In the genomic region with DNA sequence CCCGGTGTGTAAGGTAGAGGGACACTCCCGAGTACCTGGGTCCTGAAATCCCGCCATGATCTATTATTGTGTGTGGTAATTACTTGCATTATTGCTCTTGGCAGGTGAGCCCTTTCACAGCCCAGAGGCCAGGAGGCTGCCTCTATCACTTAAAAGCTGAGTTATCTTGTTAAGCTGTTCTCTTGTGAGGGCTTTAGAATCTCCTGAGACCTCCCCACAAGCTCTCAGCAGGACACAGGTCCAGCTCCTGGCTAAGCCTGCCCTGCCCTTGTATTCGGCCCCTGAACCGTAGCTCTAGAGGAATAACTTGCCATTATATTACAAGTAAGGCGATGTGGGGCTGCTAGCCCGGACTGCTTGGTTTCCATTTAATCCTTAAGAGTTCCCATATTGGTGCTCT, we compare ENCODE assay signal across 19 cellular contexts. TPM values are rescaled to one million over a fixed set of nuclear protein-coding genes. Genes with fewer than 3 reads are reported as not detected.
DNase-seq lines count a peak whose midpoint lies in the region; ATAC-seq and TF ChIP-seq lines count a peak whose summit lies in the region.
"Had no signal": no experiment of that assay in that cellular context is flagged by ENCODE, and none has a peak within 500 bp of the region (broad histone marks: within the 10 kb centered on the region; RNA-seq: fewer than 3 reads in every experiment).

No MANE protein-coding gene starts in this region.

- no TSS peak for BruUV-seq in HCT116 (replicated peaks; lab: Mats Ljungman, UMichigan)

- CTCF ChIA-PET in AG04450 (lab: Charles Lee): interaction anchor here (1.1 to 2.0 kb wide), 4 partner anchors 11 to 543 kb away, joined by 3 to 8 read pairs (median 4); no protein-coding TSS in a partner anchor
- CTCF ChIA-PET in HCT116 (lab: Charles Lee): no interaction called here

- H2AFZ ChIP-seq in HCT116 (ENCODE audit: low read depth, low read length, poor library complexity, severe bottlenecking): no peak overlapping the region

- H3K27me3 ChIP-seq in AG04450 (ENCODE audit: control insufficient read depth, insufficient read depth, low read length) (no peaks in the 10 kb centered on the region), HCT116 (ENCODE audit: insufficient read depth, low read length) (no peaks in the 10 kb centered on the region), WERI-Rb-1 (ENCODE audit: insufficient read depth, low read depth, severe bottlenecking) (no peaks in the 10 kb centered on the region), left lung (no peaks in the 10 kb centered on the region)
- H3K27me3 ChIP-seq: BE2C, testis had no signal

- H3K9me3 ChIP-seq in AG04450 (ENCODE audit: control insufficient read depth, insufficient read depth, low read length) (no peaks in the 10 kb centered on the region), HCT116 (ENCODE audit: control insufficient read depth in 1 of 2, insufficient read depth in 1 of 2, low read depth in 1 of 2, low read length in 2 of 2) (no peaks in the 10 kb centered on the region), WERI-Rb-1 (ENCODE audit: severe bottlenecking) (no peaks in the 10 kb centered on the region), left lung (no peaks in the 10 kb centered on the region)
- H3K9me3 ChIP-seq: BE2C, psoas muscle, testis had no signal

- no peak for DNase-seq in AG04450 (ENCODE audit: low read depth, low spot score)
- DNase-seq in HCT116 (ENCODE audit: low read depth, low spot score): no peak
- peak; percentile 65 for DNase-seq in WERI-Rb-1
- peak; percentile 45 for DNase-seq in iPS-NIHi7 (ENCODE audit: extremely low spot score)
- no peak for DNase-seq in NCI-H187 (lab: John Stamatoyannopoulos, UW)
- no peak for DNase-seq in NCI-H446 treated with DMSO at 0.1 percent for 48 hours (lab: John Stamatoyannopoulos, UW)
- DNase-seq in left lung: no peak
- no peak for DNase-seq in activated CD8-positive, alpha-beta memory T cell treated with anti-CD3 and anti-CD28 coated beads, Interleukin-2, amount 50 U/mL, for 4 hours
- DNase-seq: activated B cell treated with CpG ODN at 0.5 μM for 24 hours; BE2C; central memory CD4-positive, alpha-beta T cell; DMS79 treated with DMSO at 0.1 percent for 48 hours; kidney glomerular epithelial cell; MM.1S; NCI-H2171; psoas muscle; testis had no signal

- RAD21 ChIA-PET in HCT116 (lab: Charles Lee; ENCODE audit: low non-redundant PET in 1 of 2, low total read pairs in 2 of 2, uncharacterized antibody in 2 of 2, unreplicated experiment in 2 of 2): no interaction called here

- POLR2A ChIA-PET in AG04450 (lab: Yijun Ruan, JAX) (interaction anchor here (1.0 kb wide), 1 partner anchor 12 kb away, joined by 3 read pairs; no protein-coding TSS in a partner anchor), HCT116 (lab: Charles Lee) (no interaction called here)

- H4K20me1 ChIP-seq in HCT116 (ENCODE audit: insufficient read depth): peaks cover 34% of the 10 kb centered on the region

- TF ChIP-seq CTCF in AG04450 (IDR thresholded peaks at IDR 0.05; ENCODE audit: low read depth, low read length) (no peak), HCT116 (IDR thresholded peaks at IDR 0.05 in 2 of 3, conservative IDR thresholded peaks at IDR 0.05 in 1 of 3; ENCODE audit: borderline replicate concordance in 1 of 3, insufficient read depth in 1 of 3, low read depth in 2 of 3, low read length in 2 of 3) (no peak), WERI-Rb-1 (IDR thresholded peaks at IDR 0.05; ENCODE audit: low read depth, low read length) (no peak), left lung (IDR thresholded peaks at IDR 0.05) (no peak)

- no peak for TF ChIP-seq RAD21 in HCT116 (IDR thresholded peaks at IDR 0.05; ENCODE audit: low read depth)

- H3K79me2 ChIP-seq in HCT116 (ENCODE audit: insufficient read depth, low read length): peaks cover 100% of the 10 kb centered on the region

- H3K9me2 ChIP-seq in HCT116 (ENCODE audit: insufficient read depth): no peaks in the 10 kb centered on the region

- peaks cover 2 to 24% of the 10 kb centered on the region in 2 experiments; a peak in 2 of 4 replicates for H3K4me1 ChIP-seq in HCT116 (ENCODE audit: control insufficient read depth in 1 of 2, insufficient read depth in 2 of 2, low read length in 2 of 2)
- H3K4me1 ChIP-seq in left lung: peaks cover 3 to 34% of the 10 kb centered on the region in 2 donors
- H3K4me1 ChIP-seq: BE2C, psoas muscle, testis had no signal

- H3K9ac ChIP-seq in HCT116 (ENCODE audit: low read length): 0 out of 2 replicates have a peak overlapping the region, but pooled peaks have one; percentile 2

- H3K4me3 ChIP-seq in AG04450 (ENCODE audit: low read depth, low read length): no peak overlapping the region
- H3K4me3 ChIP-seq in HCT116 (replicated peaks in 1 of 2; ENCODE audit: low read depth in 1 of 2, low read length in 2 of 2): no peak overlapping the region
- no peak overlapping the region for H3K4me3 ChIP-seq in WERI-Rb-1 (ENCODE audit: low read depth, low read length)
- no peak overlapping the region for H3K4me3 ChIP-seq in left lung
- H3K4me3 ChIP-seq: psoas muscle, testis had no signal

- intact Hi-C loops in HCT116 (cut with micrococcal nuclease): no loop called here
- intact Hi-C loops in left lung (cut with DNase I): no loop called here

- H3K36me3 ChIP-seq in HCT116 (ENCODE audit: control insufficient read depth in 1 of 2, insufficient read depth in 2 of 2, low read length in 2 of 2) (peaks cover 9% of the 10 kb centered on the region in 2 experiments; a peak in 3 of 4 replicates), WERI-Rb-1 (peaks cover 5% of the 10 kb centered on the region; the same call in 1 of the 2 replicates), left lung (peaks cover 0 to 24% of the 10 kb centered on the region in 2 donors)

- no peak for TF ChIP-seq POLR2A in HCT116 (IDR thresholded peaks at IDR 0.05; ENCODE audit: borderline replicate concordance, extremely low read depth, insufficient read depth, insufficient read length)

- no peak for ATAC-seq in HCT116
- no peak for ATAC-seq in left lung
- ATAC-seq: psoas muscle had no signal

- H3K27ac ChIP-seq in AG04450 (ENCODE audit: low read depth, low read length): peak overlapping the region; percentile 49
- no peak overlapping the region for H3K27ac ChIP-seq in HCT116 (ENCODE audit: low read depth, low read length)
- H3K27ac ChIP-seq in WERI-Rb-1: no peak overlapping the region
- H3K27ac ChIP-seq in left lung: no peak overlapping the region
- H3K27ac ChIP-seq: psoas muscle, testis had no signal

- H3K4me2 ChIP-seq in HCT116 (ENCODE audit: low read length): peak overlapping the region; percentile 36; the same call in 1 of the 2 replicates

TF ChIP-seq in HCT116, 20 proteins besides CTCF, POLR2A, EP300 and RAD21 (continues in another document):
- TF ChIP-seq CEBPB (IDR thresholded peaks at IDR 0.05; ENCODE audit: low read depth) (no peak), SP1 (IDR thresholded peaks at IDR 0.05; ENCODE audit: low read depth) (no peak), ZNF274 (IDR thresholded peaks at IDR 0.05; ENCODE audit: low read depth, low read length) (no peak), POLR2AphosphoS5 (IDR thresholded peaks at IDR 0.05; ENCODE audit: low read depth, low read length) (no peak), CBX3 (IDR thresholded peaks at IDR 0.05; ENCODE audit: low read depth) (no peak), JUND (IDR thresholded peaks at IDR 0.05) (no peak), SIN3A (IDR thresholded peaks at IDR 0.05; ENCODE audit: low read depth) (no peak), EZH2 (IDR thresholded peaks at IDR 0.05) (no peak), YY1 (IDR thresholded peaks at IDR 0.05; ENCODE audit: extremely low read depth, insufficient replicate concordance, low read depth, low read length) (no peak), TCF7L2 (IDR thresholded peaks at IDR 0.05; ENCODE audit: borderline replicate concordance, extremely low read depth, insufficient read depth, insufficient read length) (no peak), ZFX (IDR thresholded peaks at IDR 0.05) (no peak)
- TF ChIP-seq, protein P1, sequence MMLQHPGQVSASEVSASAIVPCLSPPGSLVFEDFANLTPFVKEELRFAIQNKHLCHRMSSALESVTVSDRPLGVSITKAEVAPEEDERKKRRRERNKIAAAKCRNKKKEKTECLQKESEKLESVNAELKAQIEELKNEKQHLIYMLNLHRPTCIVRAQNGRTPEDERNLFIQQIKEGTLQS (IDR thresholded peaks at IDR 0.05): no peak
- TF ChIP-seq, protein P2, sequence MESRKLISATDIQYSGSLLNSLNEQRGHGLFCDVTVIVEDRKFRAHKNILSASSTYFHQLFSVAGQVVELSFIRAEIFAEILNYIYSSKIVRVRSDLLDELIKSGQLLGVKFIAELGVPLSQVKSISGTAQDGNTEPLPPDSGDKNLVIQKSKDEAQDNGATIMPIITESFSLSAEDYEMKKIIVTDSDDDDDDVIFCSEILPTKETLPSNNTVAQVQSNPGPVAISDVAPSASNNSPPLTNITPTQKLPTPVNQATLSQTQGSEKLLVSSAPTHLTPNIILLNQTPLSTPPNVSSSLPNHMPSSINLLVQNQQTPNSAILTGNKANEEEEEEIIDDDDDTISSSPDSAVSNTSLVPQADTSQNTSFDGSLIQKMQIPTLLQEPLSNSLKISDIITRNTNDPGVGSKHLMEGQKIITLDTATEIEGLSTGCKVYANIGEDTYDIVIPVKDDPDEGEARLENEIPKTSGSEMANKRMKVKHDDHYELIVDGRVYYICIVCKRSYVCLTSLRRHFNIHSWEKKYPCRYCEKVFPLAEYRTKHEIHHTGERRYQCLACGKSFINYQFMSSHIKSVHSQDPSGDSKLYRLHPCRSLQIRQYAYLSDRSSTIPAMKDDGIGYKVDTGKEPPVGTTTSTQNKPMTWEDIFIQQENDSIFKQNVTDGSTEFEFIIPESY (IDR thresholded peaks at IDR 0.05; ENCODE audit: extremely low read depth, insufficient replicate concordance, low read length): no peak
- TF ChIP-seq, protein P3, sequence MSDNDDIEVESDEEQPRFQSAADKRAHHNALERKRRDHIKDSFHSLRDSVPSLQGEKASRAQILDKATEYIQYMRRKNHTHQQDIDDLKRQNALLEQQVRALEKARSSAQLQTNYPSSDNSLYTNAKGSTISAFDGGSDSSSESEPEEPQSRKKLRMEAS (IDR thresholded peaks at IDR 0.05): no peak

RNA-seq across cellular contexts. Expression of a gene that starts 13.9 kb away (rescaled TPM):
- 217 and 247 TPM in 2 replicates for polyA plus RNA-seq in AG04450 (2011; rRNA removed)
- 318 and 357 TPM in 2 replicates for polyA minus RNA-seq in AG04450 (2011; rRNA and poly(A)+ RNA removed)
- total RNA-seq in HCT116 (2021; ENCODE audit: unreplicated experiment): 169 TPM
- polyA plus RNA-seq in HCT116 (2012): 126 and 142 TPM in 2 replicates
- total RNA-seq in left lung: 100 to 1,000 TPM; 167 to 229 TPM

RNA-seq across cellular contexts. Expression of a gene that starts 48.0 kb away (rescaled TPM):
- polyA plus RNA-seq in AG04450 (2011; rRNA removed): not detected in 2 replicates
- polyA minus RNA-seq in AG04450 (2011; rRNA and poly(A)+ RNA removed): not detected in 2 replicates
- total RNA-seq in HCT116 (2021; ENCODE audit: unreplicated experiment) (not detected), left lung (not detected)
- not detected in 2 replicates for polyA plus RNA-seq in HCT116 (2012)
- total RNA-seq: activated B cell treated with CpG ODN at 0.5 μM for 24 hours, glomerular endothelial cell, HT1080, psoas muscle had no signal
- polyA plus RNA-seq: psoas muscle had no signal

Comparison
In these comparisons a context has a peak if more than half of its experiments do, and no peak if none do; other contexts are left out.
1. DNase-seq: peak in WERI-Rb-1 (single experiment) and iPS-NIHi7 (single experiment); none in AG04450 (single experiment), HCT116 (single experiment), NCI-H187 (0 of 2), NCI-H446 treated with DMSO at 0.1 percent for 48 hours (single experiment), left lung (0 of 2) and activated CD8-positive, alpha-beta memory T cell treated with anti-CD3 and anti-CD28 coated beads, Interleukin-2, amount 50 U/mL, for 4 hours (single experiment).